9 cellular contexts compared by ENCODE assay signal in the genomic region with DNA sequence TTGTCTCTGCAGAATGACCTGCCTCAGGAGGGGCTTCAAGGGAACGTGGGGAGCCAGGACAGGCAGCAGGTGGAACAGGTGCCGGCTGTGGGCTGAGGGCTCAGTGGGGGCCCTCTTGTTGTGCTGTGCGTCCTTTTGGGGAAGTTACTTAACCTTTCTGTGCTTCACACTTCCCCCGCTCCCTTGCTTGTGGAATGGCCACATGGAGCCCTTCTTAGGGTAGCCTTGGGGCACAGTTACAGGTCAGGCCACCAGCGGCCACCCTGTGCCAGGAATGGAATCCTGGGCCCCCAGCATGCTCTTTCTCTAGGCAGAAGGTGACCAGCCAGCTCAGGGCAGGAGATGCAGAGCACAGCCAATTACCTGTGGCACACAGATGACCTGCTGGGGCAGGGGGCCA. TPM values are rescaled to one million over a fixed set of nuclear protein-coding genes. Genes with fewer than 3 reads are reported as not detected.
DNase-seq lines count a peak whose midpoint lies in the region; ATAC-seq, FAIRE-seq and TF ChIP-seq lines count a peak whose summit lies in the region.
"Had no signal": no experiment of that assay in that cellular context is flagged by ENCODE, and none has a peak within 500 bp of the region (broad histone marks: within the 10 kb centered on the region; RNA-seq: fewer than 3 reads in every experiment).

No MANE protein-coding gene starts in this region.

- H3K4me1 ChIP-seq in pancreas (peaks cover 0 to 17% (median 4%) of the 10 kb centered on the region in 3 donors), H9 (ENCODE audit: insufficient read depth, low read length) (peaks cover 12% of the 10 kb centered on the region; the same call in 1 of the 2 replicates)

- no peak overlapping the region for H4K91ac ChIP-seq in H9 (ENCODE audit: insufficient read length, low read depth, low read length)

- no peak overlapping the region for H3T11ph ChIP-seq in H9 (ENCODE audit: low read length)

- H2BK120ac ChIP-seq in H9 (ENCODE audit: low read depth, low read length, poor library complexity, severe bottlenecking) = no peak overlapping the region

- peak overlapping the region; percentile 79 for H3K27ac Mint-ChIP-seq in CD4-positive, alpha-beta T cell
- H3K27ac Mint-ChIP-seq in HFFc6 = peak overlapping the region; percentile 86
- H3K27ac Mint-ChIP-seq in activated CD4-positive, alpha-beta memory T cell treated with anti-CD3 and anti-CD28 coated beads, Interleukin-2, amount 10 ng/mL, durations not matched to agents 7 days and 5 days = peak overlapping the region; percentile 77
- peak overlapping the region in 5 of 6 donors; percentile 50 to 96 (median 85) for H3K27ac Mint-ChIP-seq in naive B cell
- H3K27ac Mint-ChIP-seq in H9 = no peak overlapping the region; a peak in 1 of 7 replicates

- H3K27me3 Mint-ChIP-seq in CD4-positive, alpha-beta T cell = no peaks in the 10 kb centered on the region
- H3K27me3 Mint-ChIP-seq in HFFc6 (ENCODE audit: insufficient read depth) (no peaks in the 10 kb centered on the region; the same call in 1 of the 2 replicates), naive B cell (no peaks in the 10 kb centered on the region), H9 (ENCODE audit: low read depth) (peaks cover 13% of the 10 kb centered on the region)
- H3K27me3 Mint-ChIP-seq in activated CD4-positive, alpha-beta memory T cell treated with anti-CD3 and anti-CD28 coated beads, Interleukin-2, amount 10 ng/mL, durations not matched to agents 7 days and 5 days = no peaks in the 10 kb centered on the region

- WGBS in pancreas, 2 donors = 57 to 65% methylated on average over 5 of the region's 5 CpGs
- no CpG with 5 or more reads among the region's 5 CpGs for WGBS in H9 (ENCODE audit: extremely low coverage, insufficient read length, low lambda C conversion rate)

- H3K4me1 Mint-ChIP-seq in CD4-positive, alpha-beta T cell (ENCODE audit: low read depth) = peaks cover 54% of the 10 kb centered on the region
- H3K4me1 Mint-ChIP-seq in HFFc6 (ENCODE audit: low read depth) = peaks cover 45% of the 10 kb centered on the region
- peaks cover 63% of the 10 kb centered on the region for H3K4me1 Mint-ChIP-seq in activated CD4-positive, alpha-beta memory T cell treated with anti-CD3 and anti-CD28 coated beads, Interleukin-2, amount 10 ng/mL, durations not matched to agents 7 days and 5 days
- H3K4me1 Mint-ChIP-seq in naive B cell = peaks cover 43 to 58% (median 57%) of the 10 kb centered on the region in 3 donors
- peaks cover 48 to 54% of the 10 kb centered on the region in 2 experiments for H3K4me1 Mint-ChIP-seq in H9

- POLR2A ChIA-PET in CD4-positive, alpha-beta T cell (lab: Charles Lee) = no interaction called here
- POLR2A ChIA-PET in activated CD4-positive, alpha-beta memory T cell treated with anti-CD3 and anti-CD28 coated beads, Interleukin-2, amount 10 ng/mL, durations not matched to agents 7 days and 5 days (lab: Charles Lee) = no interaction called here

- no peak overlapping the region for H2BK20ac ChIP-seq in H9 (ENCODE audit: low read depth, low read length, poor library complexity, severe bottlenecking)

- DNase-seq in CD4-positive, alpha-beta T cell = no peak
- no peak for DNase-seq in HFFc6
- no peak for DNase-seq in activated CD4-positive, alpha-beta memory T cell treated with anti-CD3 and anti-CD28 coated beads, Interleukin-2, amount 10 ng/mL, durations not matched to agents 7 days and 5 days
- no peak for DNase-seq in naive B cell
- DNase-seq in pancreas = no peak
- no peak for DNase-seq in H9

- H3K18ac ChIP-seq in H9 (ENCODE audit: insufficient read length, low read depth, low read length) = no peak overlapping the region

- no peak for FAIRE-seq in pancreas (lab: Jason Lieb, UNC)

- H2BK5ac ChIP-seq in H9 (ENCODE audit: insufficient read length, low read length) = no peak overlapping the region

- no peak overlapping the region for H2AFZ ChIP-seq in H9 (ENCODE audit: low read length)

- H3K23ac ChIP-seq in H9 (ENCODE audit: insufficient read length, low read depth, low read length) = no peak overlapping the region

- no peaks in the 10 kb centered on the region for H3K36me3 ChIP-seq in pancreas

- no peaks in the 10 kb centered on the region for H3K79me1 ChIP-seq in H9 (ENCODE audit: insufficient read depth, low read depth, low read length, poor library complexity, severe bottlenecking)

- peaks cover 72% of the 10 kb centered on the region for H3K36me3 Mint-ChIP-seq in CD4-positive, alpha-beta T cell (ENCODE audit: low read depth)
- H3K36me3 Mint-ChIP-seq in HFFc6 (ENCODE audit: low read depth) (peaks cover 21% of the 10 kb centered on the region), naive B cell (peaks cover under 1 to 8% of the 10 kb centered on the region in 2 donors), H9 (ENCODE audit: insufficient read depth in 1 of 3, low read depth in 3 of 3) (peaks cover 12 to 19% (median 14%) of the 10 kb centered on the region in 3 experiments; a peak in 5 of 7 replicates)
- peaks cover 66% of the 10 kb centered on the region for H3K36me3 Mint-ChIP-seq in activated CD4-positive, alpha-beta memory T cell treated with anti-CD3 and anti-CD28 coated beads, Interleukin-2, amount 10 ng/mL, durations not matched to agents 7 days and 5 days (ENCODE audit: low read depth)

- no peak overlapping the region for H3K14ac ChIP-seq in H9 (ENCODE audit: insufficient read depth, low read length)

- H3K27ac ChIP-seq in CD4-positive, alpha-beta T cell (ENCODE audit: low read depth, low read length) = peak overlapping the region; percentile 61
- no peak overlapping the region for H3K27ac ChIP-seq in pancreas
- no peak overlapping the region for H3K27ac ChIP-seq in H9 (ENCODE audit: insufficient read length, low read depth, low read length)
- H3K27ac ChIP-seq: RWPE1 had no signal

- H4K20me1 ChIP-seq in H9 (ENCODE audit: control insufficient read depth, insufficient read depth, insufficient read length) = no peaks in the 10 kb centered on the region

- no peak overlapping the region for H4K5ac ChIP-seq in H9 (ENCODE audit: insufficient read length, low read depth, low read length)

- no peak overlapping the region for H4K8ac ChIP-seq in H9 (replicated peaks; ENCODE audit: insufficient read length, low read depth, low read length)

- TF ChIP-seq CTCF in CD4-positive, alpha-beta T cell (IDR thresholded peaks at IDR 0.05) = no peak
- TF ChIP-seq CTCF in HFFc6 (IDR thresholded peaks at IDR 0.05) (no peak), pancreas (IDR thresholded peaks at IDR 0.05) (no peak), H9 (conservative IDR thresholded peaks at IDR 0.05) (no peak)

- no peak overlapping the region for H3K9ac ChIP-seq in H9 (ENCODE audit: extremely low read depth, insufficient read length, low read length)

- no peaks in the 10 kb centered on the region for H3K9me3 ChIP-seq in CD4-positive, alpha-beta T cell (ENCODE audit: control insufficient read depth, low read length)
- H3K9me3 ChIP-seq in pancreas (no peaks in the 10 kb centered on the region), H9 (ENCODE audit: control insufficient read depth, low read depth, low read length) (no peaks in the 10 kb centered on the region)

- peaks cover 11% of the 10 kb centered on the region for H3K23me2 ChIP-seq in H9 (ENCODE audit: insufficient read length, low read depth, low read length, poor library complexity, severe bottlenecking)

- H3K9me3 Mint-ChIP-seq in CD4-positive, alpha-beta T cell = no peaks in the 10 kb centered on the region
- H3K9me3 Mint-ChIP-seq in HFFc6 = no peaks in the 10 kb centered on the region
- no peaks in the 10 kb centered on the region for H3K9me3 Mint-ChIP-seq in activated CD4-positive, alpha-beta memory T cell treated with anti-CD3 and anti-CD28 coated beads, Interleukin-2, amount 10 ng/mL, durations not matched to agents 7 days and 5 days
- H3K9me3 Mint-ChIP-seq in naive B cell = no peaks in the 10 kb centered on the region
- H3K9me3 Mint-ChIP-seq in H9 = no peaks in the 10 kb centered on the region

- H2BK15ac ChIP-seq in H9 (ENCODE audit: low read depth, low read length) = no peak overlapping the region

- no peak overlapping the region for H2AK5ac ChIP-seq in H9 (ENCODE audit: insufficient read length, low read length)

- no peak overlapping the region for H3K4ac ChIP-seq in H9 (ENCODE audit: low read depth, low read length)

- H3K27me3 ChIP-seq in CD4-positive, alpha-beta T cell (ENCODE audit: control insufficient read depth, insufficient read depth, low read length) = no peaks in the 10 kb centered on the region
- H3K27me3 ChIP-seq in pancreas (no peaks in the 10 kb centered on the region), H9 (ENCODE audit: insufficient read depth, low read length) (no peaks in the 10 kb centered on the region)

- no peak overlapping the region for H3K4me2 ChIP-seq in H9 (ENCODE audit: insufficient read depth, insufficient read length, low read length)

- CTCF ChIA-PET in CD4-positive, alpha-beta T cell (lab: Charles Lee) = no interaction called here
- CTCF ChIA-PET in activated CD4-positive, alpha-beta memory T cell treated with anti-CD3 and anti-CD28 coated beads, Interleukin-2, amount 10 ng/mL, durations not matched to agents 7 days and 5 days (lab: Charles Lee) = interaction anchor here (1.1 to 1.6 kb wide), 3 partner anchors 10 to 79 kb away, joined by 3 to 4 read pairs (median 4); no protein-coding TSS in a partner anchor

- H3K4me3 Mint-ChIP-seq in CD4-positive, alpha-beta T cell = peak overlapping the region; percentile 88
- H3K4me3 Mint-ChIP-seq in HFFc6 (peak overlapping the region; percentile 86; the same call in 1 of the 2 replicates), naive B cell (peak overlapping the region in 5 of 8 donors; percentile 21 to 92 (median 56)), H9 (peak overlapping the region in 1 of 2 experiments; percentile 3; a peak in 1 of 5 replicates)
- H3K4me3 Mint-ChIP-seq in activated CD4-positive, alpha-beta memory T cell treated with anti-CD3 and anti-CD28 coated beads, Interleukin-2, amount 10 ng/mL, durations not matched to agents 7 days and 5 days = peak overlapping the region; percentile 93

- intact Hi-C loops in CD4-positive, alpha-beta T cell (cut with DNase I, micrococcal nuclease) = loop anchor here in 1 of 2 experiments (10.0 kb wide), 2 partner anchors 442 to 512 kb away; no protein-coding TSS in a partner anchor
- intact Hi-C loops in pancreas (cut with DNase I) = no loop called here

- H3K56ac ChIP-seq in H9 (ENCODE audit: insufficient read length, low read depth, low read length) = no peak overlapping the region

- ATAC-seq in CD4-positive, alpha-beta T cell (ENCODE audit: poor library complexity) = no peak
- no peak for ATAC-seq in naive B cell (ENCODE audit: low read depth in 2 of 2)
- no peak for ATAC-seq in pancreas
- ATAC-seq in HG03039 (IDR thresholded peaks at IDR 0.05; ENCODE audit: unreplicated experiment) = no peak

- H2BK12ac ChIP-seq in H9 (ENCODE audit: insufficient read length, low read depth, low read length) = no peak overlapping the region

- H3K4me3 ChIP-seq in pancreas = no peak overlapping the region
- H3K4me3 ChIP-seq: skin epidermis had no signal

- H3K79me2 ChIP-seq in H9 (ENCODE audit: insufficient read depth, low read length) = no peaks in the 10 kb centered on the region

RNA-seq across cellular contexts. Expression of gene IKBKE, which starts 2.6 kb away (rescaled TPM):
- total RNA-seq in CD4-positive, alpha-beta T cell = 10 to 100 TPM; 27.9 to 29.8 TPM
- 10 to 100 TPM; 15.1 to 19.6 (median 17.1) TPM for total RNA-seq in HFFc6 (2021; fragmentation: NEBNext Ultra II Directional; extraction: Animal tissue kit (Norgen Biotek cat#: 25700))
- 10 to 100 TPM; 61.8 to 63.6 TPM for total RNA-seq in activated CD4-positive, alpha-beta memory T cell treated with anti-CD3 and anti-CD28 coated beads, Interleukin-2, amount 10 ng/mL, durations not matched to agents 7 days and 5 days
- polyA plus RNA-seq in naive B cell (ENCODE audit: low read depth in 6 of 6) = 10 to 100 TPM in 5 of 6 donors, 1 to 10 TPM in 1; 10.0 to 32.6 (median 14.2) TPM
- total RNA-seq in pancreas = 1 to 10 TPM; 1.8 to 9.9 (median 3.1) TPM
- polyA plus RNA-seq in pancreas = 1 to 10 TPM; 3.4 to 6.4 TPM
- total RNA-seq in H9 (2021) = 5.7 and 6.6 TPM in 2 replicates

RNA-seq across cellular contexts. Expression of gene RASSF5, which starts 34.4 kb away (rescaled TPM):
- total RNA-seq in CD4-positive, alpha-beta T cell = 100 to 1,000 TPM; 153 to 156 TPM
- 1 to 10 TPM in 2 of 6 experiments, under 1 TPM in 4; 0.52 to 1.1 (median 0.82) TPM for total RNA-seq in HFFc6 (2021; fragmentation: NEBNext Ultra II Directional; extraction: Animal tissue kit (Norgen Biotek cat#: 25700))
- total RNA-seq in activated CD4-positive, alpha-beta memory T cell treated with anti-CD3 and anti-CD28 coated beads, Interleukin-2, amount 10 ng/mL, durations not matched to agents 7 days and 5 days = 100 to 1,000 TPM; 213 to 216 TPM
- polyA plus RNA-seq in naive B cell (ENCODE audit: low read depth in 6 of 6) (100 to 1,000 TPM; 116 to 166 (median 146) TPM), pancreas (10 to 100 TPM in 1 of 2 donors, 1 to 10 TPM in 1; 6.7 to 22.3 TPM)
- total RNA-seq in pancreas (10 to 100 TPM in 4 of 6 donors, 1 to 10 TPM in 2; 8.2 to 17.8 (median 12.5) TPM), H9 (2021) (0.50 and 0.81 TPM in 2 replicates)

Comparison
In these comparisons a context has a peak if more than half of its experiments do, and no peak if none do; other contexts are left out.
1. H3K27ac Mint-ChIP-seq: peak in CD4-positive, alpha-beta T cell (single experiment), HFFc6 (single experiment), activated CD4-positive, alpha-beta memory T cell treated with anti-CD3 and anti-CD28 coated beads, Interleukin-2, amount 10 ng/mL, durations not matched to agents 7 days and 5 days (single experiment) and naive B cell (5 of 6); none in H9 (0 of 3).
2. RNA of gene RASSF5, which starts 34.4 kb away (total RNA-seq): 213 to 216 TPM in activated CD4-positive, alpha-beta memory T cell treated with anti-CD3 and anti-CD28 coated beads, Interleukin-2, amount 10 ng/mL, durations not matched to agents 7 days and 5 days and 153 to 156 TPM in CD4-positive, alpha-beta T cell; 8.2 to 17.8 TPM in pancreas, 0.52 to 1.1 TPM in HFFc6 and 0.50 to 0.81 TPM in H9; every median in the first group is over 4 times any median in the second.